In genomic region chr7:1569440-1569832, GRCh38 we compare ENCODE assay signal across 8 cellular contexts. TPM values are rescaled to one million over a fixed set of nuclear protein-coding genes. Genes with fewer than 3 reads are reported as not detected.
A peak's percentile ranks its signal among the peaks of the same experiment; 100 is the strongest.
DNase-seq lines count a peak whose midpoint lies in the region; ATAC-seq, FAIRE-seq and TF ChIP-seq lines count a peak whose summit lies in the region.

No MANE protein-coding gene starts in this region.

- 23 to 26% methylated on average over 27 of the region's 27 CpGs for WGBS in tibial nerve, 2 donors

- H3K36me3 ChIP-seq in kidney (ENCODE audit: control insufficient read depth in 1 of 2, insufficient read depth in 2 of 2, low read length in 2 of 2) (no peaks in the 10 kb centered on the region), tibial nerve (peaks cover 0 to 36% (median 0%) of the 10 kb centered on the region in 3 donors)

- TF ChIP-seq POLR2A in tibial nerve (IDR thresholded peaks at IDR 0.05), result no peak

- peak overlapping the region; percentile 36 to 88 for H3K4me3 ChIP-seq in kidney (ENCODE audit: low read length in 2 of 2)
- H3K4me3 ChIP-seq in tibial nerve, result peak overlapping the region; percentile 58 to 89 (median 80)

- H3K4me1 ChIP-seq in kidney (ENCODE audit: control insufficient read depth in 1 of 2, insufficient read depth in 1 of 2, low read depth in 1 of 2, low read length in 2 of 2) (peaks cover 16 to 20% of the 10 kb centered on the region in 2 donors), tibial nerve (peaks cover 0 to 56% (median 25%) of the 10 kb centered on the region in 4 donors)

- peaks cover 6% of the 10 kb centered on the region for H3K36me3 Mint-ChIP-seq in activated CD8-positive, alpha-beta memory T cell treated with anti-CD3 and anti-CD28 coated beads, Interleukin-2, amount 10 ng/mL, durations not matched to agents 7 days and 5 days
- H3K36me3 Mint-ChIP-seq in activated CD8-positive, alpha-beta T cell treated with anti-CD3 and anti-CD28 coated beads, Interleukin-2, amount 10 ng/mL, durations not matched to agents 7 days and 5 days (ENCODE audit: low read depth), result peaks cover 11% of the 10 kb centered on the region

- TF ChIP-seq CTCF in kidney (IDR thresholded peaks at IDR 0.05; ENCODE audit: borderline replicate concordance, extremely low read depth, insufficient read depth) (no peak), tibial nerve (IDR thresholded peaks at IDR 0.05) (no peak)

- H3K27me3 Mint-ChIP-seq in activated CD8-positive, alpha-beta memory T cell treated with anti-CD3 and anti-CD28 coated beads, Interleukin-2, amount 10 ng/mL, durations not matched to agents 7 days and 5 days, result no peaks in the 10 kb centered on the region
- no peaks in the 10 kb centered on the region for H3K27me3 Mint-ChIP-seq in activated CD8-positive, alpha-beta T cell treated with anti-CD3 and anti-CD28 coated beads, Interleukin-2, amount 10 ng/mL, durations not matched to agents 7 days and 5 days (ENCODE audit: low read depth)

- peak overlapping the region; percentile 11 to 87 for H3K27ac ChIP-seq in kidney (ENCODE audit: low read depth in 2 of 2, low read length in 2 of 2)
- peak overlapping the region; percentile 72 to 98 (median 94) for H3K27ac ChIP-seq in tibial nerve

- peak overlapping the region; percentile 84 for H3K27ac Mint-ChIP-seq in activated CD8-positive, alpha-beta memory T cell treated with anti-CD3 and anti-CD28 coated beads, Interleukin-2, amount 10 ng/mL, durations not matched to agents 7 days and 5 days
- H3K27ac Mint-ChIP-seq in activated CD8-positive, alpha-beta T cell treated with anti-CD3 and anti-CD28 coated beads, Interleukin-2, amount 10 ng/mL, durations not matched to agents 7 days and 5 days, result peak overlapping the region; percentile 87

- peaks cover 20% of the 10 kb centered on the region for H3K4me1 Mint-ChIP-seq in activated CD8-positive, alpha-beta memory T cell treated with anti-CD3 and anti-CD28 coated beads, Interleukin-2, amount 10 ng/mL, durations not matched to agents 7 days and 5 days
- peaks cover 21% of the 10 kb centered on the region for H3K4me1 Mint-ChIP-seq in activated CD8-positive, alpha-beta T cell treated with anti-CD3 and anti-CD28 coated beads, Interleukin-2, amount 10 ng/mL, durations not matched to agents 7 days and 5 days (ENCODE audit: low read depth)

- TF ChIP-seq EP300 in tibial nerve (IDR thresholded peaks at IDR 0.05), result no peak

- CTCF ChIA-PET in activated CD8-positive, alpha-beta memory T cell treated with anti-CD3 and anti-CD28 coated beads, Interleukin-2, amount 10 ng/mL, durations not matched to agents 7 days and 5 days (lab: Charles Lee), result interaction anchor here (1.3 kb wide), 1 partner anchor 778 kb away, joined by 4 read pairs; no protein-coding TSS in a partner anchor
- CTCF ChIA-PET in activated CD8-positive, alpha-beta T cell treated with anti-CD3 and anti-CD28 coated beads, Interleukin-2, amount 10 ng/mL, durations not matched to agents 7 days and 5 days (lab: Charles Lee), result interaction anchor here (0.7 kb wide), 1 partner anchor 705 kb away, joined by 3 read pairs; no protein-coding TSS in a partner anchor

- no peak for DNase-seq in activated CD8-positive, alpha-beta memory T cell treated with anti-CD3 and anti-CD28 coated beads, Interleukin-2, amount 10 ng/mL, durations not matched to agents 7 days and 5 days
- DNase-seq in activated CD8-positive, alpha-beta memory T cell treated with anti-CD3 and anti-CD28 coated beads, Interleukin-2, amount 50 U/mL, for 48 hours, result no peak
- DNase-seq in activated CD8-positive, alpha-beta T cell treated with anti-CD3 and anti-CD28 coated beads, Interleukin-2, amount 10 ng/mL, durations not matched to agents 7 days and 5 days, result no peak
- no peak for DNase-seq in kidney
- no peak for DNase-seq in tibial nerve (ENCODE audit: low spot score in 2 of 2)
- no peak for DNase-seq in OCI-M2 (lab: John Stamatoyannopoulos, UW; ENCODE audit: unreplicated experiment)
- DNase-seq in NCI-H2171 (lab: John Stamatoyannopoulos, UW), result no peak
- DNase-seq in CD1c-positive myeloid dendritic cell (ENCODE audit: extremely low spot score), result no peak

- no peak for ATAC-seq in activated CD8-positive, alpha-beta memory T cell treated with anti-CD3 and anti-CD28 coated beads, Interleukin-2, amount 10 ng/mL, durations not matched to agents 7 days and 5 days
- ATAC-seq in activated CD8-positive, alpha-beta T cell treated with anti-CD3 and anti-CD28 coated beads, Interleukin-2, amount 10 ng/mL, durations not matched to agents 7 days and 5 days, result no peak

- no peaks in the 10 kb centered on the region for H3K9me3 ChIP-seq in kidney (ENCODE audit: control insufficient read depth in 1 of 2, low read length in 2 of 2)
- no peaks in the 10 kb centered on the region for H3K9me3 ChIP-seq in tibial nerve

- peak overlapping the region; percentile 29 to 58 for H3K9ac ChIP-seq in kidney (ENCODE audit: low read length in 2 of 2)

- FAIRE-seq in kidney (lab: Jason Lieb, UNC), result no peak

- no peaks in the 10 kb centered on the region for H3K9me3 Mint-ChIP-seq in activated CD8-positive, alpha-beta memory T cell treated with anti-CD3 and anti-CD28 coated beads, Interleukin-2, amount 10 ng/mL, durations not matched to agents 7 days and 5 days (ENCODE audit: low read depth)
- H3K9me3 Mint-ChIP-seq in activated CD8-positive, alpha-beta T cell treated with anti-CD3 and anti-CD28 coated beads, Interleukin-2, amount 10 ng/mL, durations not matched to agents 7 days and 5 days (ENCODE audit: insufficient read depth), result no peaks in the 10 kb centered on the region

- POLR2A ChIA-PET in activated CD8-positive, alpha-beta T cell treated with anti-CD3 and anti-CD28 coated beads, Interleukin-2, amount 10 ng/mL, durations not matched to agents 7 days and 5 days (lab: Charles Lee), result interaction anchor here (0.6 to 1.6 kb wide), 2 partner anchors 671 to 785 kb away, joined by 3 to 5 read pairs; partner anchors contain the start of gene EIF3B

- H3K4me3 Mint-ChIP-seq in activated CD8-positive, alpha-beta memory T cell treated with anti-CD3 and anti-CD28 coated beads, Interleukin-2, amount 10 ng/mL, durations not matched to agents 7 days and 5 days, result peak overlapping the region; percentile 81
- H3K4me3 Mint-ChIP-seq in activated CD8-positive, alpha-beta T cell treated with anti-CD3 and anti-CD28 coated beads, Interleukin-2, amount 10 ng/mL, durations not matched to agents 7 days and 5 days, result peak overlapping the region; percentile 80

- intact Hi-C loops in kidney (cut with DNase I), result no loop called here

- H3K27me3 ChIP-seq in tibial nerve, result no peaks in the 10 kb centered on the region

RNA-seq across cellular contexts. Expression of gene PSMG3, which starts 0.4 kb away (rescaled TPM):
- total RNA-seq in activated CD8-positive, alpha-beta memory T cell treated with anti-CD3 and anti-CD28 coated beads, Interleukin-2, amount 10 ng/mL, durations not matched to agents 7 days and 5 days, result 10 to 100 TPM; 37.2 to 37.9 TPM
- 10 to 100 TPM; 33.1 to 33.3 TPM for total RNA-seq in activated CD8-positive, alpha-beta T cell treated with anti-CD3 and anti-CD28 coated beads, Interleukin-2, amount 10 ng/mL, durations not matched to agents 7 days and 5 days
- total RNA-seq in kidney, result 29.7 TPM
- 66.6 TPM for polyA plus RNA-seq in kidney (ENCODE audit: insufficient read depth, low read depth, low replicate concordance)
- total RNA-seq in tibial nerve, result 10 to 100 TPM; 36.3 to 42.3 (median 39.5) TPM

RNA-seq across cellular contexts. Expression of gene TMEM184A, which starts 13.4 kb away (rescaled TPM):
- total RNA-seq in activated CD8-positive, alpha-beta memory T cell treated with anti-CD3 and anti-CD28 coated beads, Interleukin-2, amount 10 ng/mL, durations not matched to agents 7 days and 5 days, result not detected
- total RNA-seq in activated CD8-positive, alpha-beta T cell treated with anti-CD3 and anti-CD28 coated beads, Interleukin-2, amount 10 ng/mL, durations not matched to agents 7 days and 5 days, result not detected
- total RNA-seq in kidney (11.0 TPM), tibial nerve (1 to 10 TPM in 1 of 4 donors, under 1 TPM in 1, not detected in 2; 0.66 to 2.5 TPM)
- 6.8 TPM for polyA plus RNA-seq in kidney (ENCODE audit: insufficient read depth, low read depth, low replicate concordance)

RNA-seq across cellular contexts. Expression of gene MAFK, which starts 38.9 kb away (rescaled TPM):
- 10 to 100 TPM; 22.4 to 22.9 TPM for total RNA-seq in activated CD8-positive, alpha-beta memory T cell treated with anti-CD3 and anti-CD28 coated beads, Interleukin-2, amount 10 ng/mL, durations not matched to agents 7 days and 5 days
- total RNA-seq in activated CD8-positive, alpha-beta T cell treated with anti-CD3 and anti-CD28 coated beads, Interleukin-2, amount 10 ng/mL, durations not matched to agents 7 days and 5 days, result 10 to 100 TPM; 22.6 to 23.9 TPM
- total RNA-seq in kidney, result 37.0 TPM
- polyA plus RNA-seq in kidney (ENCODE audit: insufficient read depth, low read depth, low replicate concordance), result 12.9 TPM
- total RNA-seq in tibial nerve, result 100 to 1,000 TPM in 2 of 4 donors, 10 to 100 TPM in 2; 41.3 to 117 (median 74.5) TPM
